In the genomic region with DNA sequence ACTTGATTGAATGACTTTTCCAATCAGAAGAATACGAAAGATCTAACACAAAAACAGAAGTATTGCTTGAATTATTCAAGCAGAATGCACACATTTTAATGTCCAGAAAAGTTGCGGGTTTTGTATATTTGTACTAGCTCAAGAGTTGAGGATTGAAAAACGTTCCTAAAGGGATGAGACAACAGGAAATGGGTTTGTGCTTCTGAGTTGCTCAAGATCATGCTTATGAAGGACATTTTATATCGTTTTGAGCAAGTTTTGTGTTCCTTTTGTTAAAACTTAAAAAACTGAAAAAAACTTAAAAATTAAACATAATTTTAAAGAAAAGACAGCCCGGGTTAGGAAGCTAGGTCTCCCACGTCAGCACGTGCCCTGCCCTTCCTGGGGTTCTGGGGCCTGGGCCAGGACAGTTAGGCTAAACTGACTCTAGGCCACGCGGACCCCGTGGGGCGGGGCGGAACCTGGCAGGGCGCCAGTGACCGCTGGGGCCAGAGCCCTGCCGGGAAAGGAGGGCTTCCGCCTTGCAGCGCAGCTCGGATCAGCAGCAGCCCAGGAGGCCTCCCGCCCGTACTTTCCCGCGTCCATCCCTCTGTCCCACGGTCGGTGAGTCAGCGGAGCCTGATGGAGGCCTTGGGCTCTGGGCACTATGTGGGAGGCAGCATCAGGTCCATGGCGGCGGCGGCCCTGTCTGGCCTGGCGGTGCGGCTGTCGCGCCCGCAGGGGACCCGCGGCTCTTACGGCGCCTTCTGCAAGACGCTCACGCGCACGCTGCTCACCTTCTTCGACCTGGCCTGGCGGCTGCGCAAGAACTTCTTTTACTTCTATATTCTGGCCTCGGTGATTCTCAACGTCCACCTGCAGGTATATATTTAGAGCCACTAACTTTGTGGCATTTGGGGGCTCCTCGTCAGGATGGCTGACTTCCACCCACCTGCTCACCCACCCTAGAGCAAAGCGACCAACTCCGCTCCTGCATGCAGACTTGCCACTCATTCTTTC, we compare ENCODE assay signal across 8 cellular contexts. TPM values are rescaled to one million over a fixed set of nuclear protein-coding genes. Genes with fewer than 3 reads are reported as not detected.
A peak's percentile ranks its signal among the peaks of the same experiment; 100 is the strongest.
DNase-seq lines count a peak whose midpoint lies in the region; ATAC-seq and TF ChIP-seq lines count a peak whose summit lies in the region.

A gene (plus strand): TSS at position 517 of the 999 bp plus-strand sequence. CDS start 105 bp downstream, at position 622.

- no peak within 1 kb of the TSS for H2BK12ac ChIP-seq in trophoblast cell (ENCODE audit: low read length)

- H3K27me3 ChIP-seq in heart left ventricle (peaks cover 0 to 12% (median 0%) of the 10 kb centered on the region in 9 donors), trophoblast cell (ENCODE audit: insufficient read depth, low read length) (no peaks in the 10 kb centered on the region)

- H4K91ac ChIP-seq in trophoblast cell (ENCODE audit: low read depth, low read length), result peak within 1 kb of the TSS; percentile 32

- no peak within 1 kb of the TSS for H2BK5ac ChIP-seq in trophoblast cell (ENCODE audit: low read depth, low read length, poor library complexity)

- H4K12ac ChIP-seq in trophoblast cell (ENCODE audit: low read depth, low read length), result peak within 1 kb of the TSS; percentile 16

- peaks cover 19% of the 10 kb centered on the region for H3K4me1 Mint-ChIP-seq in CD14-positive monocyte
- peaks cover 11% of the 10 kb centered on the region for H3K4me1 Mint-ChIP-seq in activated naive CD8-positive, alpha-beta T cell treated with anti-CD3 and anti-CD28 coated beads for 36 hours

- H3K4me1 ChIP-seq in heart left ventricle (peaks cover 0 to 9% (median 0%) of the 10 kb centered on the region in 12 donors), trophoblast cell (ENCODE audit: control insufficient read depth in 1 of 2, insufficient read depth in 2 of 2, low read length in 2 of 2) (no peaks in the 10 kb centered on the region)

- H3K79me2 ChIP-seq in trophoblast cell (ENCODE audit: control insufficient read depth, insufficient read depth, low read length, poor library complexity), result no peaks in the 10 kb centered on the region

- peak; percentile 63 for ATAC-seq in GM21447 (IDR thresholded peaks at IDR 0.05; ENCODE audit: unreplicated experiment)
- ATAC-seq in heart left ventricle, result peak; percentile 91 to 99 (median 98)
- no peak for ATAC-seq in GM21526 (IDR thresholded peaks at IDR 0.05; ENCODE audit: low FRiP score, unreplicated experiment)

- peak within 1 kb of the TSS; percentile 15 for H2BK120ac ChIP-seq in trophoblast cell (ENCODE audit: insufficient read depth, low read length, poor library complexity)

- 5 to 42% (median 21%) methylated on average over 40 to 49 of the region's 49 CpGs for WGBS in heart left ventricle, 4 donors
- no CpG with 5 or more reads among the region's 49 CpGs for WGBS in trophoblast cell (ENCODE audit: extremely low coverage, insufficient coverage, insufficient read length)

- H3K36me3 ChIP-seq in heart left ventricle, result no peaks in the 10 kb centered on the region
- H3K36me3 ChIP-seq in trophoblast cell (ENCODE audit: control insufficient read depth in 1 of 2, insufficient read depth in 2 of 2, low read length in 2 of 2), result no peaks in the 10 kb centered on the region

- DNase-seq in CD14-positive monocyte (ENCODE audit: low spot score), result peak; percentile 60
- DNase-seq in NOMO-1 treated with DMSO at 0.1 percent for 48 hours (lab: John Stamatoyannopoulos, UW; ENCODE audit: unreplicated experiment), result peak; percentile 23
- peak; percentile 35 for DNase-seq in activated naive CD8-positive, alpha-beta T cell treated with anti-CD3 and anti-CD28 coated beads for 36 hours
- DNase-seq in heart left ventricle, result peak; percentile 82 to 89 (median 86)
- DNase-seq in trophoblast cell, result peak; percentile 74 to 81
- no peak for DNase-seq in NCI-H2029 (lab: John Stamatoyannopoulos, UW)

- H3K4ac ChIP-seq in trophoblast cell (ENCODE audit: low read depth, low read length), result no peak within 1 kb of the TSS

- peaks cover 0 to 2% (median 0%) of the 10 kb centered on the region in 7 donors for H3K9me3 Mint-ChIP-seq in CD14-positive monocyte
- H3K9me3 Mint-ChIP-seq in activated naive CD8-positive, alpha-beta T cell treated with anti-CD3 and anti-CD28 coated beads for 36 hours, result no peaks in the 10 kb centered on the region

- H3K27ac ChIP-seq in heart left ventricle (peak within 1 kb of the TSS in 11 of 12 donors; percentile 3 to 75 (median 59)), trophoblast cell (ENCODE audit: low read depth, low read length) (no peak within 1 kb of the TSS)

- intact Hi-C loops in CD14-positive monocyte (cut with micrococcal nuclease), result no loop called here
- intact Hi-C loops in heart left ventricle (cut with DNase I), result no loop called here

- H3K4me3 Mint-ChIP-seq in CD14-positive monocyte, result peak within 1 kb of the TSS; percentile 75 to 87
- peak within 1 kb of the TSS; percentile 88 for H3K4me3 Mint-ChIP-seq in activated naive CD8-positive, alpha-beta T cell treated with anti-CD3 and anti-CD28 coated beads for 36 hours

- H3K9ac ChIP-seq in trophoblast cell (ENCODE audit: low read length), result no peak within 1 kb of the TSS

- no peak within 1 kb of the TSS for H2AK5ac ChIP-seq in trophoblast cell (ENCODE audit: low read length)

- H3K9me3 ChIP-seq in heart left ventricle (no peaks in the 10 kb centered on the region), trophoblast cell (ENCODE audit: insufficient read depth, low read depth, low read length) (no peaks in the 10 kb centered on the region)

- TF ChIP-seq CTCF in CD14-positive monocyte (IDR thresholded peaks at IDR 0.05) (no peak), heart left ventricle (IDR thresholded peaks at IDR 0.05) (no peak)

- H3K27ac Mint-ChIP-seq in CD14-positive monocyte, result peak within 1 kb of the TSS in 1 of 7 donors; percentile 50
- H3K27ac Mint-ChIP-seq in activated naive CD8-positive, alpha-beta T cell treated with anti-CD3 and anti-CD28 coated beads for 36 hours, result peak within 1 kb of the TSS; percentile 95

- no peaks in the 10 kb centered on the region for H3K36me3 Mint-ChIP-seq in CD14-positive monocyte
- peaks cover 2% of the 10 kb centered on the region for H3K36me3 Mint-ChIP-seq in activated naive CD8-positive, alpha-beta T cell treated with anti-CD3 and anti-CD28 coated beads for 36 hours

- H3K4me2 ChIP-seq in trophoblast cell (ENCODE audit: low read length), result peak within 1 kb of the TSS; percentile 67

- no peak within 1 kb of the TSS for H2AFZ ChIP-seq in trophoblast cell (ENCODE audit: insufficient read depth, low read length, poor library complexity)

- peaks cover 2% of the 10 kb centered on the region for H3K79me1 ChIP-seq in trophoblast cell (ENCODE audit: low read length)

- no peak for TF ChIP-seq POLR2A in heart left ventricle (IDR thresholded peaks at IDR 0.05)

- no peak within 1 kb of the TSS for H3K23ac ChIP-seq in trophoblast cell (ENCODE audit: low read length)

- peak within 1 kb of the TSS; percentile 30 for H4K8ac ChIP-seq in trophoblast cell (ENCODE audit: low read depth, low read length)

- peak within 1 kb of the TSS; percentile 30 to 80 (median 58) for H3K4me3 ChIP-seq in heart left ventricle
- peak within 1 kb of the TSS; percentile 70 for H3K4me3 ChIP-seq in trophoblast cell (ENCODE audit: low read depth, low read length)

- peaks cover 0 to 18% (median 2%) of the 10 kb centered on the region in 3 donors for H3K27me3 Mint-ChIP-seq in CD14-positive monocyte (ENCODE audit: low read depth in 3 of 3)
- H3K27me3 Mint-ChIP-seq in activated naive CD8-positive, alpha-beta T cell treated with anti-CD3 and anti-CD28 coated beads for 36 hours, result peaks cover 16% of the 10 kb centered on the region

- H3K18ac ChIP-seq in trophoblast cell (ENCODE audit: low read length), result no peak within 1 kb of the TSS

- no peak within 1 kb of the TSS for H3K14ac ChIP-seq in trophoblast cell (ENCODE audit: low read length)

RNA-seq across cellular contexts. Expression of the gene that starts here (rescaled TPM):
- polyA plus RNA-seq in CD14-positive monocyte (under 1 TPM; 0.10 to 0.26 TPM), heart left ventricle (10 to 100 TPM in 1 of 2 donors, 1 to 10 TPM in 1; 5.5 to 13.1 TPM)
- total RNA-seq in activated naive CD8-positive, alpha-beta T cell treated with anti-CD3 and anti-CD28 coated beads for 36 hours, result 1 to 10 TPM; 2.8 to 3.2 TPM
- 1 to 10 TPM; 3.5 to 7.4 (median 6.7) TPM for total RNA-seq in heart left ventricle
- polyA plus RNA-seq in trophoblast cell (2013), result 0.78 and 1.0 TPM in 2 replicates

Comparison
In these comparisons a context has a peak if more than half of its experiments do, and no peak if none do; other contexts are left out.
1. RNA of the gene that starts here (polyA plus RNA-seq): 5.5 to 13.1 TPM in heart left ventricle; 0.10 to 0.26 TPM in CD14-positive monocyte; every median in the first group is over 4 times any median in the second.
2. Peak in DNase-seq in CD14-positive monocyte; RNA of the gene not detected or under 1 TPM.